2 cellular contexts compared by ENCODE assay signal in genomic region chr3:81419196-81419595, GRCh38.
TF ChIP-seq lines count a peak whose summit lies in the region.

No MANE protein-coding gene starts in this region.

TF ChIP-seq in HCT116, 20 proteins besides CTCF, POLR2A, EP300 and RAD21 (continued from another document):
- no peak for TF ChIP-seq SP1 (IDR thresholded peaks at IDR 0.05; ENCODE audit: low read depth)
- TF ChIP-seq ZBTB33 (IDR thresholded peaks at IDR 0.05; ENCODE audit: extremely low read depth, insufficient replicate concordance, low read length), result no peak

TF ChIP-seq in SK-N-SH, 30 proteins besides CTCF, POLR2A, EP300 and RAD21 (continued from another document):
- TF ChIP-seq RFX5 (IDR thresholded peaks at IDR 0.05; ENCODE audit: low read length), result no peak
- no peak for TF ChIP-seq FOXM1 (IDR thresholded peaks at IDR 0.05; ENCODE audit: low read depth)
- no peak for TF ChIP-seq ELF1 (IDR thresholded peaks at IDR 0.05)
